In genomic region chr10:130300608-130301025, GRCh38 we compare ENCODE assay signal across 8 cellular contexts.
DNase-seq lines count a peak whose midpoint lies in the region; ATAC-seq and TF ChIP-seq lines count a peak whose summit lies in the region.

No MANE protein-coding gene starts in this region.

- H3K4me3 ChIP-seq in breast epithelium = peak overlapping the region in 2 of 3 donors; percentile 38 to 44
- no peak overlapping the region for H3K4me3 ChIP-seq in mammary epithelial cell (replicated peaks in 1 of 3; ENCODE audit: insufficient read depth in 1 of 3, low read depth in 2 of 3, low read length in 3 of 3)
- H3K4me3 ChIP-seq in heart right ventricle = peak overlapping the region; percentile 24 to 75 (median 52)

- TF ChIP-seq CTCF in breast epithelium (IDR thresholded peaks at IDR 0.05) = no peak
- no peak for TF ChIP-seq CTCF in mammary epithelial cell (conservative IDR thresholded peaks at IDR 0.05 in 1 of 2, IDR thresholded peaks at IDR 0.05 in 1 of 2; ENCODE audit: extremely low read depth in 1 of 2, insufficient read depth in 1 of 2, low read depth in 1 of 2, low read length in 2 of 2)
- TF ChIP-seq CTCF in activated CD8-positive, alpha-beta T cell treated with anti-CD3 and anti-CD28 coated beads for 36 hours (IDR thresholded peaks at IDR 0.05) = no peak
- TF ChIP-seq CTCF in heart right ventricle (IDR thresholded peaks at IDR 0.05) = no peak

- H3K27me3 ChIP-seq in breast epithelium = no peaks in the 10 kb centered on the region
- no peaks in the 10 kb centered on the region for H3K27me3 ChIP-seq in mammary epithelial cell (ENCODE audit: insufficient read depth, low read length)
- no peaks in the 10 kb centered on the region for H3K27me3 ChIP-seq in heart right ventricle

- H3K9me3 ChIP-seq in breast epithelium (peaks cover 39 to 89% of the 10 kb centered on the region in 2 donors), mammary epithelial cell (replicated peaks; ENCODE audit: insufficient read depth, low read length) (peaks cover 16% of the 10 kb centered on the region), heart right ventricle (peaks cover 0 to 85% (median 35%) of the 10 kb centered on the region in 11 donors)

- ATAC-seq in activated CD8-positive, alpha-beta T cell treated with anti-CD3 and anti-CD28 coated beads for 36 hours = peak; percentile 69
- ATAC-seq in heart right ventricle (peak in 7 of 8 donors; percentile 46 to 91 (median 68)), GM21737 (IDR thresholded peaks at IDR 0.05; ENCODE audit: unreplicated experiment) (no peak)

- WGBS in mammary epithelial cell (ENCODE audit: low coverage, missing lambda C conversion rate) = 97% methylated on average over 5 of the region's 23 CpGs
- WGBS in heart right ventricle, 2 donors = 33 to 61% methylated on average over 21 to 23 of the region's 23 CpGs

- H3K9ac ChIP-seq in mammary epithelial cell (ENCODE audit: insufficient read depth, low read length) = no peak overlapping the region

- peaks cover 52% of the 10 kb centered on the region for H3K9me3 Mint-ChIP-seq in activated CD8-positive, alpha-beta T cell treated with anti-CD3 and anti-CD28 coated beads for 36 hours

- TF ChIP-seq POLR2A in breast epithelium (IDR thresholded peaks at IDR 0.05) = no peak

- H3K4me3 Mint-ChIP-seq in activated CD8-positive, alpha-beta T cell treated with anti-CD3 and anti-CD28 coated beads for 36 hours = peak overlapping the region; percentile 74

- no peaks in the 10 kb centered on the region for H3K4me1 Mint-ChIP-seq in activated CD8-positive, alpha-beta T cell treated with anti-CD3 and anti-CD28 coated beads for 36 hours (ENCODE audit: low read depth)

- DNase-seq in breast epithelium (ENCODE audit: low spot score in 2 of 2) (no peak), mammary epithelial cell (no peak), heart right ventricle (peak in 1 of 2 donors; percentile 61), putamen (ENCODE audit: low spot score) (no peak), C1 segment of cervical spinal cord (lab: John Stamatoyannopoulos, UW) (no peak)
- peak; percentile 48 for DNase-seq in activated CD8-positive, alpha-beta T cell treated with anti-CD3 and anti-CD28 coated beads for 36 hours
- DNase-seq in stimulated activated CD8-positive, alpha-beta memory T cell treated with anti-CD3 and anti-CD28 coated beads, Interleukin-7, amount 100 ng/mL, for 24 hours (ENCODE audit: low read depth) = peak; percentile 41

- H3K27ac ChIP-seq in breast epithelium (no peak overlapping the region), mammary epithelial cell (ENCODE audit: insufficient read depth, low read depth, low read length) (no peak overlapping the region), heart right ventricle (peak overlapping the region in 9 of 10 donors; percentile 35 to 96 (median 78))

- CTCF ChIA-PET in mammary epithelial cell (lab: Charles Lee; ENCODE audit: low non-redundant PET) = no interaction called here
- CTCF ChIA-PET in activated CD8-positive, alpha-beta T cell treated with anti-CD3 and anti-CD28 coated beads for 36 hours (lab: Charles Lee) = interaction anchor here (1.1 kb wide), 1 partner anchor 111 kb away, joined by 4 read pairs; no protein-coding TSS in a partner anchor

- H4K20me1 ChIP-seq in mammary epithelial cell (ENCODE audit: insufficient read depth, low read length) = no peaks in the 10 kb centered on the region

- intact Hi-C loops in breast epithelium (cut with DNase I; ENCODE audit: low total_unique reads) (no loop called here), mammary epithelial cell (cut with micrococcal nuclease) (no loop called here), heart right ventricle (cut with DNase I) (no loop called here)
- intact Hi-C loops in activated CD8-positive, alpha-beta T cell treated with anti-CD3 and anti-CD28 coated beads for 36 hours (cut with micrococcal nuclease) = no loop called here

- H3K79me2 ChIP-seq in mammary epithelial cell (ENCODE audit: insufficient read depth, low read length) = no peaks in the 10 kb centered on the region

- H3K36me3 ChIP-seq in breast epithelium = no peaks in the 10 kb centered on the region
- H3K36me3 ChIP-seq in mammary epithelial cell (ENCODE audit: insufficient read depth, low read length) = no peaks in the 10 kb centered on the region
- H3K36me3 ChIP-seq in heart right ventricle = no peaks in the 10 kb centered on the region

- BruUV-seq in mammary epithelial cell (replicated peaks; lab: Mats Ljungman, UMichigan) = no TSS peak

- POLR2A ChIA-PET in activated CD8-positive, alpha-beta T cell treated with anti-CD3 and anti-CD28 coated beads for 36 hours (lab: Charles Lee) = no interaction called here

- H3K4me1 ChIP-seq in breast epithelium = no peaks in the 10 kb centered on the region
- no peaks in the 10 kb centered on the region for H3K4me1 ChIP-seq in mammary epithelial cell (ENCODE audit: insufficient read depth, low read length)
- H3K4me1 ChIP-seq in heart right ventricle = peaks cover 0 to 11% (median 0%) of the 10 kb centered on the region in 9 donors

- H3K27me3 Mint-ChIP-seq in activated CD8-positive, alpha-beta T cell treated with anti-CD3 and anti-CD28 coated beads for 36 hours = no peaks in the 10 kb centered on the region

- no peak overlapping the region for H3K27ac Mint-ChIP-seq in activated CD8-positive, alpha-beta T cell treated with anti-CD3 and anti-CD28 coated beads for 36 hours

- peaks cover 8% of the 10 kb centered on the region for H3K36me3 Mint-ChIP-seq in activated CD8-positive, alpha-beta T cell treated with anti-CD3 and anti-CD28 coated beads for 36 hours (ENCODE audit: low read depth)

- in situ Hi-C loops in mammary epithelial cell (cut with MboI; ENCODE audit: low sequenced_read_pairs in 2 of 2) = no loop called here

- no peak overlapping the region for H3K4me2 ChIP-seq in mammary epithelial cell (ENCODE audit: insufficient read depth, low read depth, low read length)

- H2AFZ ChIP-seq in mammary epithelial cell (ENCODE audit: low read depth, low read length) = no peak overlapping the region

- dilution Hi-C loops in mammary epithelial cell (cut with HindIII; ENCODE audit: low sequenced_read_pairs) = no loop called here

Comparison
In these comparisons a context has a peak if more than half of its experiments do, and no peak if none do; other contexts are left out.
1. H3K4me3 ChIP-seq: peak in breast epithelium (2 of 3) and heart right ventricle (10 of 10); none in mammary epithelial cell (0 of 3).
2. DNase-seq: peak in activated CD8-positive, alpha-beta T cell treated with anti-CD3 and anti-CD28 coated beads for 36 hours (single experiment) and stimulated activated CD8-positive, alpha-beta memory T cell treated with anti-CD3 and anti-CD28 coated beads, Interleukin-7, amount 100 ng/mL, for 24 hours (single experiment); none in breast epithelium (0 of 2), mammary epithelial cell (single experiment), putamen (single experiment) and C1 segment of cervical spinal cord (0 of 14).
3. H3K27ac ChIP-seq: peak in heart right ventricle (9 of 10); none in breast epithelium (0 of 2) and mammary epithelial cell (single experiment).